18 cellular contexts compared by ENCODE assay signal in the genomic region with DNA sequence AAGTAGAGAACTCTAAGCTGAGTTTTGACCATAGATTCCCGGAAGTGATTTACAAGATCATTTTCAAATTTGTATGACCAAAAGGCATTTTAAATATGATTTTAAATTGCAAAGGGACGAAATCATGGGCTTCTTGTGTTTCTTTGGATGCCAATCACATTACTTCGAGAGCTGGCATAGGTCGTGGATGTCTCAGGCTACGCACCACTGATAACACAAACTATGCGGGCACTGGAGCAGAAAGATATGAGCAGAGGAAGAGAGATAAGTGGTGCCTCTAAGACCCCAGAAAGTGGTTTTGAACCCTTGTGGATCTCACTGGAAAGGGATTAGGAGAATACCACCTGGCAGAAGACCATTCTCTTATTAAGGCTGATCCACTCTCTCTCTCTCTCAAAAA.
"Had no signal": no experiment of that assay in that cellular context is flagged by ENCODE, and none has a peak within 500 bp of the region (broad histone marks: within the 10 kb centered on the region; RNA-seq: fewer than 3 reads in every experiment).

No MANE protein-coding gene starts in this region.

- H3K27ac ChIP-seq: colonic mucosa, gastrocnemius medialis, left ventricle myocardium inferior, right lobe of liver, suprapubic skin, upper lobe of right lung had no signal

- ATAC-seq: activated CD8-positive, alpha-beta T cell treated with anti-CD3 and anti-CD28 coated beads for 36 hours; activated T-cell treated with anti-CD3 and anti-CD28 coated beads, Interleukin-2, amount 50 U/mL, for 72 hours; gastrocnemius medialis; natural killer cell; right lobe of liver; upper lobe of right lung had no signal

- DNase-seq: activated CD4-positive, alpha-beta T cell treated with anti-CD3 and anti-CD28 coated beads for 4 hours; activated CD8-positive, alpha-beta memory T cell treated with anti-CD3 and anti-CD28 coated beads, Interleukin-2, amount 50 U/mL, for 4 hours; activated CD8-positive, alpha-beta T cell treated with anti-CD3 and anti-CD28 coated beads for 36 hours; activated naive CD8-positive, alpha-beta T cell treated with anti-CD3 and anti-CD28 coated beads, Interleukin-2, amount 10 ng/mL, durations not matched to agents 7 days and 5 days; activated T-cell treated with anti-CD3 and anti-CD28 coated beads, Interleukin-2, amount 50 U/mL, for 72 hours; colonic mucosa; effector CD8-positive, alpha-beta T cell; gastrocnemius medialis; islet precursor cell; left ventricle myocardium inferior; natural killer cell; nucleus accumbens; right lobe of liver; stimulated activated CD4-positive, alpha-beta T cell treated with anti-CD3 and anti-CD28 coated beads, Interleukin-12 subunit alpha, Interleukin-12 subunit beta, amount 100 ng/mL, for 4 hours; stimulated activated CD4-positive, alpha-beta T cell treated with anti-CD3 and anti-CD28 coated beads, Interleukin-2, amount 100 ng/mL, for 48 hours; stimulated activated naive CD4-positive, alpha-beta T cell treated with Interleukin-2 at 50 U/mL for 16 hours; upper lobe of right lung had no signal

- H3K36me3 ChIP-seq: colonic mucosa, gastrocnemius medialis, left ventricle myocardium inferior, right lobe of liver, suprapubic skin, upper lobe of right lung had no signal

- H3K4me1 ChIP-seq: colonic mucosa, gastrocnemius medialis, right lobe of liver, suprapubic skin, upper lobe of right lung had no signal

- H3K9me3 ChIP-seq: colonic mucosa, gastrocnemius medialis, left ventricle myocardium inferior, right lobe of liver, suprapubic skin, upper lobe of right lung had no signal

- H3K4me3 ChIP-seq: colonic mucosa, gastrocnemius medialis, left ventricle myocardium inferior, right lobe of liver, suprapubic skin, upper lobe of right lung had no signal

- H3K27me3 ChIP-seq: colonic mucosa, gastrocnemius medialis, right lobe of liver, suprapubic skin, upper lobe of right lung had no signal
